In genomic region chr9:35814841-35815543, GRCh38 we compare ENCODE assay signal across 8 cellular contexts. TPM values are rescaled to one million over a fixed set of nuclear protein-coding genes. Genes with fewer than 3 reads are reported as not detected.
DNase-seq lines count a peak whose midpoint lies in the region; ATAC-seq, FAIRE-seq and TF ChIP-seq lines count a peak whose summit lies in the region.

Gene HINT2 (minus strand): TSS chr9:35815042. CDS start chr9:35814979, 63 bp downstream.

- peak within 1 kb of the TSS; percentile 82 for H3K27ac ChIP-seq in OCI-LY7 (ENCODE audit: low read depth, low read length, poor library complexity, severe bottlenecking)

- TF ChIP-seq CTCF in D721Med (IDR thresholded peaks at IDR 0.05; ENCODE audit: insufficient read depth, missing control alignments) (no peak), OCI-LY7 (conservative IDR thresholded peaks at IDR 0.05; ENCODE audit: low read length) (no peak), endothelial cell (IDR thresholded peaks at IDR 0.05; ENCODE audit: unreplicated experiment) (peak; percentile 6)

- CTCF ChIA-PET in OCI-LY7 (lab: Charles Lee; ENCODE audit: unreplicated experiment), result interaction anchor here (0.6 to 1.0 kb wide), 2 partner anchors 25 to 96 kb away, joined by 3 to 4 read pairs; no protein-coding TSS in a partner anchor

- peaks cover 29% of the 10 kb centered on the region for H3K4me1 ChIP-seq in OCI-LY7 (ENCODE audit: insufficient read depth, low read length, poor library complexity, severe bottlenecking)

- H3K4me3 Mint-ChIP-seq in endothelial cell (ENCODE audit: unreplicated experiment), result peak within 1 kb of the TSS; percentile 96

- intact Hi-C loops in OCI-LY7 (cut with micrococcal nuclease; ENCODE audit: unreplicated experiment), result loop anchor here (1.0 to 5.0 kb wide), 5 partner anchors 14 to 193 kb away; partner anchors contain the start of genes GBA2, RGP1 and TMEM8B

- no peaks in the 10 kb centered on the region for H4K20me1 ChIP-seq in OCI-LY7 (ENCODE audit: insufficient read depth, low read length)

- peak within 1 kb of the TSS; percentile 89 for H3K27ac Mint-ChIP-seq in endothelial cell (ENCODE audit: unreplicated experiment)

- H3K36me3 Mint-ChIP-seq in endothelial cell (ENCODE audit: low read depth, unreplicated experiment), result no peaks in the 10 kb centered on the region

- H3K9me3 ChIP-seq in OCI-LY7 (ENCODE audit: low read length), result 0 out of 2 replicates have a peak, but pooled peaks cover 4% of the 10 kb centered on the region

- ATAC-seq in GM21526 (IDR thresholded peaks at IDR 0.05; ENCODE audit: low FRiP score, unreplicated experiment), result peak; percentile 68

- peaks cover 14% of the 10 kb centered on the region for H3K27me3 Mint-ChIP-seq in endothelial cell (ENCODE audit: unreplicated experiment)

- peak within 1 kb of the TSS; percentile 93 for H3K4me2 ChIP-seq in OCI-LY7 (ENCODE audit: low read length)

- no peaks in the 10 kb centered on the region for H3K36me3 ChIP-seq in OCI-LY7 (ENCODE audit: insufficient read depth, low read length)

- H3K9me3 Mint-ChIP-seq in endothelial cell (ENCODE audit: unreplicated experiment), result no peaks in the 10 kb centered on the region

- peaks cover 45% of the 10 kb centered on the region for H3K4me1 Mint-ChIP-seq in endothelial cell (ENCODE audit: unreplicated experiment)

- peak; percentile 91 for DNase-seq in D721Med (ENCODE audit: insufficient read length, low spot score)
- DNase-seq in HuH-7.5 (ENCODE audit: low spot score), result peak; percentile 92
- peak; percentile 98 for DNase-seq in OCI-LY7 (ENCODE audit: low spot score)
- peak; percentile 94 for DNase-seq in activated T-cell treated with anti-CD3 and anti-CD28 coated beads for 1 hour (ENCODE audit: low read depth)
- DNase-seq in endothelial cell (ENCODE audit: low spot score), result peak; percentile 91
- peak; percentile 100 for DNase-seq in midbrain (lab: John Stamatoyannopoulos, UW)
- DNase-seq in stimulated activated CD8-positive, alpha-beta memory T cell treated with anti-CD3 and anti-CD28 coated beads, Interleukin-2, amount 100 ng/mL, for 1 hour (ENCODE audit: low read depth in 2 of 2), result peak; percentile 91 to 95

- FAIRE-seq in D721Med (lab: Jason Lieb, UNC), result peak; percentile 78

- H3K79me2 ChIP-seq in OCI-LY7 (ENCODE audit: insufficient read depth, low read depth, low read length), result peaks cover 10% of the 10 kb centered on the region; the same call in 1 of the 2 replicates

- no peaks in the 10 kb centered on the region for H3K9me2 ChIP-seq in OCI-LY7 (ENCODE audit: insufficient read depth, low read length)

- POLR2A ChIA-PET in OCI-LY7 (lab: Charles Lee), result interaction anchor here (0.9 to 2.2 kb wide), 5 partner anchors 67 to 195 kb away, joined by 4 to 7 read pairs (median 4); partner anchors contain the start of genes ARHGEF39, GBA2, RGP1 and TLN1

- H3K4me3 ChIP-seq in OCI-LY7 (ENCODE audit: low read depth, low read length, poor library complexity, severe bottlenecking), result peak within 1 kb of the TSS; percentile 93

- peak within 1 kb of the TSS; percentile 96 for H2AFZ ChIP-seq in OCI-LY7 (ENCODE audit: low read length)

- BruUV-seq in OCI-LY7 (replicated peaks; lab: Mats Ljungman, UMichigan), result no TSS peak

RNA-seq across cellular contexts. Expression of gene HINT2, which starts in this region (rescaled TPM):
- total RNA-seq in OCI-LY7 (2014; rRNA removed; shearing (Covaris generic)), result 74.3 and 82.5 TPM in 2 replicates
- total RNA-seq in OCI-LY7 (2022) (83.1 and 84.5 TPM in 2 replicates), endothelial cell (ENCODE audit: unreplicated experiment) (43.3 TPM)

Comparison
In these comparisons a context has a peak if more than half of its experiments do, and no peak if none do; other contexts are left out.
1. Peak in every context shown above with its lines: DNase-seq, ATAC-seq, H3K4me3 ChIP-seq and H3K27ac ChIP-seq.